ENCODE assay signal across 17 cellular contexts in genomic region chr2:177550264-177551200, GRCh38.
DNase-seq lines count a peak whose midpoint lies in the region; ATAC-seq, FAIRE-seq and TF ChIP-seq lines count a peak whose summit lies in the region.
"Had no signal": no experiment of that assay in that cellular context is flagged by ENCODE, and none has a peak within 500 bp of the region (broad histone marks: within the 10 kb centered on the region; RNA-seq: fewer than 3 reads in every experiment).

No MANE protein-coding gene starts in this region.

- intact Hi-C loops in K562 (cut with micrococcal nuclease) (loop anchor here (5.0 kb wide), 2 partner anchors 52 to 288 kb away; partner anchors contain the start of gene NFE2L2), testis (cut with DNase I; ENCODE audit: low total_unique reads) (no loop called here), gastrocnemius medialis (cut with DNase I; ENCODE audit: low total_unique reads) (no loop called here)

- H3K4me3 ChIP-seq in K562 (no peak overlapping the region), fibroblast of villous mesenchyme (ENCODE audit: low read depth, low read length) (no peak overlapping the region), testis (no peak overlapping the region), gastrocnemius medialis (no peak overlapping the region)
- H3K4me3 ChIP-seq: prostate gland had no signal

- no peak overlapping the region for H3K4me2 ChIP-seq in K562 (ENCODE audit: insufficient read depth, low read length)

- TF ChIP-seq RAD21 in K562 (CRISPR knock-in tag; conservative IDR thresholded peaks at IDR 0.05 in 1 of 2, IDR thresholded peaks at IDR 0.05 in 1 of 2): no peak

- H2AFZ ChIP-seq in K562 (ENCODE audit: low read depth, low read length): no peak overlapping the region

- POLR2A ChIA-PET in K562 (lab: Yijun Ruan, JAX): interaction anchor here (0.9 to 1.8 kb wide), 4 partner anchors 9 to 27 kb away, joined by 3 to 6 read pairs (median 4); no protein-coding TSS in a partner anchor

- H3K27ac ChIP-seq in K562 (ENCODE audit: extremely low read depth, low read depth, low read length) (no peak overlapping the region), testis (peak overlapping the region; percentile 11 to 51), gastrocnemius medialis (no peak overlapping the region)
- H3K27ac ChIP-seq: prostate gland had no signal

- H3K9me3 ChIP-seq in K562 (replicated peaks; ENCODE audit: control insufficient read depth, insufficient read depth, low read depth, low read length): peaks cover 3% of the 10 kb centered on the region; the same call in 1 of the 2 replicates
- H3K9me3 ChIP-seq in testis: no peaks in the 10 kb centered on the region
- no peaks in the 10 kb centered on the region for H3K9me3 ChIP-seq in gastrocnemius medialis
- H3K9me3 ChIP-seq: prostate gland had no signal

- peak; percentile 58 for DNase-seq in NCI-H460 (ENCODE audit: extremely low read depth, low read depth)
- no peak for DNase-seq in K562 (ENCODE audit: extremely low read depth in 1 of 4, low spot score in 3 of 4)
- peak; percentile 33 for DNase-seq in fibroblast of villous mesenchyme (ENCODE audit: low read depth)
- no peak for DNase-seq in testis
- no peak for DNase-seq in gastrocnemius medialis
- DNase-seq in HT-29 (ENCODE audit: low spot score): no peak
- no peak for DNase-seq in dedifferentiated amniotic fluid mesenchymal stem cell (ENCODE audit: extremely low spot score)
- DNase-seq: activated B cell treated with CpG ODN at 0.5 μM for 24 hours; activated CD4-positive, alpha-beta T cell treated with anti-CD3 and anti-CD28 coated beads, Interleukin-2, amount 50 U/mL, for 48 hours; activated CD8-positive, alpha-beta memory T cell treated with anti-CD3 and anti-CD28 coated beads, Interleukin-2, amount 50 U/mL, for 4 hours; activated naive CD8-positive, alpha-beta T cell treated with anti-CD3 and anti-CD28 coated beads for 36 hours; NCI-H1048; NCI-H187 treated with DMSO at 0.1 percent for 48 hours; T-helper 9 cell; trophoblast cell had no signal

- TF ChIP-seq CTCF in K562 (IDR thresholded peaks at IDR 0.05 in 2 of 3, conservative IDR thresholded peaks at IDR 0.05 in 1 of 3; ENCODE audit: insufficient read depth in 2 of 3, low read depth in 1 of 3, low read length in 3 of 3) (no peak), fibroblast of villous mesenchyme (IDR thresholded peaks at IDR 0.05; ENCODE audit: insufficient read depth, low read depth, low read length) (no peak), testis (IDR thresholded peaks at IDR 0.05) (no peak), gastrocnemius medialis (IDR thresholded peaks at IDR 0.05 in 4 of 5, conservative IDR thresholded peaks at IDR 0.05 in 1 of 5) (no peak)

- CTCF ChIA-PET in K562 (lab: Yijun Ruan, JAX; ENCODE audit: low intra/inter-chr PET ratio): no interaction called here

- H3K9ac ChIP-seq in K562 (ENCODE audit: insufficient read depth in 1 of 2, low read depth in 2 of 2, low read length in 2 of 2): no peak overlapping the region

- BruUV-seq in K562 (replicated peaks; lab: Mats Ljungman, UMichigan): no TSS peak

- FAIRE-seq in K562 (lab: Jason Lieb, UNC): no peak
- FAIRE-seq: keratinocyte had no signal

- in situ Hi-C loops in K562 (cut with MboI): no loop called here
- in situ Hi-C loops in gastrocnemius medialis (cut with MboI; ENCODE audit: low sequenced_read_pairs in 4 of 4): loop anchor here in 1 of 4 donors (10.0 kb wide), 1 partner anchor 74 kb away; no protein-coding TSS in a partner anchor

- H3K4me1 ChIP-seq in K562 (replicated peaks in 1 of 2; ENCODE audit: control insufficient read depth in 2 of 2, insufficient read depth in 2 of 2, low read length in 2 of 2) (peaks cover 13 to 17% of the 10 kb centered on the region in 2 experiments), testis (peaks cover 8% of the 10 kb centered on the region), gastrocnemius medialis (peaks cover 5% of the 10 kb centered on the region in 2 donors)
- H3K4me1 ChIP-seq: prostate gland had no signal

- no peaks in the 10 kb centered on the region for H4K20me1 ChIP-seq in K562 (replicated peaks; ENCODE audit: control insufficient read depth, insufficient read depth, low read length)

- H3K9me1 ChIP-seq in K562 (ENCODE audit: control insufficient read depth, insufficient read depth, low read length): no peaks in the 10 kb centered on the region

- H3K79me2 ChIP-seq in K562 (ENCODE audit: control insufficient read depth, insufficient read depth, low read length): no peaks in the 10 kb centered on the region

- WGBS in K562 (ENCODE audit: insufficient coverage, low coverage, missing lambda C conversion rate): 24% methylated on average over 5 of the region's 5 CpGs
- 49 to 52% methylated on average over 5 of the region's 5 CpGs for WGBS in testis, 2 donors

- H3K36me3 ChIP-seq in K562 (ENCODE audit: control insufficient read depth, insufficient read depth, low read length) (no peaks in the 10 kb centered on the region), testis (ENCODE audit: low read depth, missing control alignments) (no peaks in the 10 kb centered on the region), gastrocnemius medialis (no peaks in the 10 kb centered on the region)
- H3K36me3 ChIP-seq: prostate gland had no signal

- no peak; the same call in 1 of the 2 replicates for TF ChIP-seq EP300 in K562 (IDR thresholded peaks at IDR 0.05; ENCODE audit: low read length)

- ATAC-seq in K562 (no peak), gastrocnemius medialis (no peak)

- TF ChIP-seq POLR2A in K562 (conservative IDR thresholded peaks at IDR 0.05): no peak
- no peak for TF ChIP-seq POLR2A in testis (IDR thresholded peaks at IDR 0.05)
- no peak for TF ChIP-seq POLR2A in gastrocnemius medialis (IDR thresholded peaks at IDR 0.05)

- H3K27me3 ChIP-seq in K562 (ENCODE audit: control insufficient read depth in 2 of 2, insufficient read depth in 2 of 2, low read length in 2 of 2): no peaks in the 10 kb centered on the region
- H3K27me3 ChIP-seq in testis: no peaks in the 10 kb centered on the region
- H3K27me3 ChIP-seq in gastrocnemius medialis: no peaks in the 10 kb centered on the region

TF ChIP-seq in K562, 482 proteins besides CTCF, POLR2A, EP300 and RAD21 (continues in another document):
- TF ChIP-seq MAFG (tag; conservative IDR thresholded peaks at IDR 0.05) (no peak), ZNF175 (CRISPR knock-in tag; IDR thresholded peaks at IDR 0.05; ENCODE audit: low read depth) (peak; percentile 78; the same call in 1 of the 2 replicates), CREM (IDR thresholded peaks at IDR 0.05; ENCODE audit: low read depth) (peak; percentile 19; the same call in 1 of the 2 replicates), ATF4 (CRISPR knock-in tag; IDR thresholded peaks at IDR 0.05) (peak; percentile 72; the same call in 1 of the 2 replicates), FOSL1 (tag; conservative IDR thresholded peaks at IDR 0.05) (0 out of 2 replicates have a peak, but pooled peaks have one; percentile 17), MEIS2 (IDR thresholded peaks at IDR 0.05; ENCODE audit: partially characterized antibody) (peak; percentile 14), SOX6 (IDR thresholded peaks at IDR 0.05) (peak; percentile 53; the same call in 1 of the 2 replicates), JUND (IDR thresholded peaks at IDR 0.05; ENCODE audit: borderline replicate concordance, low read depth, low read length) (peak; percentile 74), JUND (tag; IDR thresholded peaks at IDR 0.05; ENCODE audit: borderline replicate concordance, low read depth, low read length) (no peak; the same call in 2 of the 3 replicates), POLR2H (tag; IDR thresholded peaks at IDR 0.05; ENCODE audit: low read depth) (peak; percentile 77), ATF7 (IDR thresholded peaks at IDR 0.05) (peak; percentile 74), ZFP91 (CRISPR knock-in tag; IDR thresholded peaks at IDR 0.05) (no peak), CEBPG (CRISPR knock-in tag; IDR thresholded peaks at IDR 0.05) (no peak), CEBPG (tag; conservative IDR thresholded peaks at IDR 0.05 in 1 of 2, IDR thresholded peaks at IDR 0.05 in 1 of 2) (peak in 1 of 2 experiments; percentile 93; a peak in 2 of 4 replicates), HMG20A (CRISPR knock-in tag; conservative IDR thresholded peaks at IDR 0.05) (no peak), ZFP1 (CRISPR knock-in tag; IDR thresholded peaks at IDR 0.05) (no peak), SMARCA4 (IDR thresholded peaks at IDR 0.05) (peak; percentile 35; the same call in 1 of the 2 replicates), LEF1 (IDR thresholded peaks at IDR 0.05) (peak; percentile 34; the same call in 1 of the 2 replicates), FOXJ2 (tag; IDR thresholded peaks at IDR 0.05) (peak; percentile 62; the same call in 1 of the 2 replicates), CHD1 (IDR thresholded peaks at IDR 0.05; ENCODE audit: low read length) (no peak), ZNF197 (CRISPR knock-in tag; IDR thresholded peaks at IDR 0.05; ENCODE audit: low read depth) (peak; percentile 11; the same call in 1 of the 2 replicates), TRIM24 (IDR thresholded peaks at IDR 0.05) (peak in 1 of 2 experiments; percentile 73; a peak in 1 of 4 replicates)

Comparison
In these comparisons a context has a peak if more than half of its experiments do, and no peak if none do; other contexts are left out.
1. DNase-seq: peak in NCI-H460 (single experiment) and fibroblast of villous mesenchyme (single experiment); none in K562 (0 of 4), testis (single experiment), gastrocnemius medialis (0 of 2), HT-29 (single experiment) and dedifferentiated amniotic fluid mesenchymal stem cell (single experiment).
2. H3K27ac ChIP-seq: peak in testis (2 of 2); none in K562 (single experiment) and gastrocnemius medialis (0 of 4).